In genomic region chr17:55729484-55729883, GRCh38 we compare ENCODE assay signal across 19 cellular contexts. TPM values are rescaled to one million over a fixed set of nuclear protein-coding genes. Genes with fewer than 3 reads are reported as not detected.
DNase-seq lines count a peak whose midpoint lies in the region; ATAC-seq, FAIRE-seq and TF ChIP-seq lines count a peak whose summit lies in the region.
"Had no signal": no experiment of that assay in that cellular context is flagged by ENCODE, and none has a peak within 500 bp of the region (broad histone marks: within the 10 kb centered on the region; RNA-seq: fewer than 3 reads in every experiment).

No MANE protein-coding gene starts in this region.

- no peaks in the 10 kb centered on the region for H3K79me1 ChIP-seq in IMR-90 (ENCODE audit: low read depth in 1 of 2, low read length in 2 of 2)

- H2BK120ac ChIP-seq in IMR-90 (ENCODE audit: low read depth, low read length) = no peak overlapping the region

- no peak for TF ChIP-seq RAD21 in IMR-90 (IDR thresholded peaks at IDR 0.05; ENCODE audit: low read length)

- H2AFZ ChIP-seq in IMR-90 (replicated peaks; ENCODE audit: low read length, poor library complexity) = no peak overlapping the region

- H4K91ac ChIP-seq in IMR-90 (ENCODE audit: insufficient read depth, low read depth, low read length) = no peak overlapping the region

- POLR2A ChIA-PET in IMR-90 (lab: Charles Lee; ENCODE audit: unreplicated experiment) = no interaction called here

- no peak overlapping the region for H2AK9ac ChIP-seq in IMR-90 (replicated peaks; ENCODE audit: low read depth, low read length, poor library complexity)

- no peak overlapping the region for H3K18ac ChIP-seq in IMR-90 (ENCODE audit: low read depth, low read length)

- H3K23ac ChIP-seq in IMR-90 (ENCODE audit: low read depth, low read length) = no peak overlapping the region

- intact Hi-C loops in heart left ventricle (cut with DNase I) = loop anchor here in 1 of 10 donors (10.0 kb wide), 1 partner anchor 305 kb away; the partner anchor contains the start of gene MMD
- intact Hi-C loops in IMR-90 (cut with micrococcal nuclease) = no loop called here
- intact Hi-C loops in lower lobe of right lung (cut with DNase I) = no loop called here

- dilution Hi-C loops in IMR-90 (cut with HindIII; ENCODE audit: low sequenced_read_pairs, unreplicated experiment) = no loop called here

- peaks cover 7% of the 10 kb centered on the region for H3K9me1 ChIP-seq in IMR-90 (ENCODE audit: insufficient read depth, low read length)

- no peaks in the 10 kb centered on the region for H4K20me1 ChIP-seq in IMR-90 (ENCODE audit: insufficient read depth, low read length)

- H3K4me1 ChIP-seq in right atrium auricular region = peaks cover 0 to 70% of the 10 kb centered on the region in 2 donors
- H3K4me1 ChIP-seq in heart left ventricle = peaks cover 0 to 58% (median 31%) of the 10 kb centered on the region in 12 donors
- H3K4me1 ChIP-seq in IMR-90 (ENCODE audit: control insufficient read depth, insufficient read depth, low read length) = peaks cover 25% of the 10 kb centered on the region
- H3K4me1 ChIP-seq in lower lobe of right lung = peaks cover 17% of the 10 kb centered on the region
- peaks cover 59% of the 10 kb centered on the region for H3K4me1 ChIP-seq in stomach smooth muscle (ENCODE audit: control insufficient read depth, insufficient read depth, low read length)
- H3K4me1 ChIP-seq in small intestine (ENCODE audit: control insufficient read depth in 2 of 2, insufficient read depth in 1 of 2, low read depth in 1 of 2, low read length in 1 of 2) = no peaks in the 10 kb centered on the region

- no peak overlapping the region for H3K4me2 ChIP-seq in IMR-90 (ENCODE audit: low read depth, low read length)
- H3K4me2 ChIP-seq: GM23338 had no signal

- CTCF ChIA-PET in IMR-90 (lab: Yijun Ruan, JAX) = interaction anchor here (1.0 to 1.1 kb wide), 2 partner anchors 12 kb away, joined by 3 to 5 read pairs; no protein-coding TSS in a partner anchor

- H3K56ac ChIP-seq in IMR-90 (ENCODE audit: extremely low read depth, insufficient read depth, low read length) = no peak overlapping the region

- ATAC-seq in heart left ventricle (no peak), IMR-90 (ENCODE audit: low read depth) (no peak), lower lobe of right lung (no peak)
- ATAC-seq: GM23338 had no signal

- H4K5ac ChIP-seq in IMR-90 (ENCODE audit: low read depth, low read length) = no peak overlapping the region

- 66 to 90% (median 88%) methylated on average over 1 of the region's 1 CpG for WGBS in heart left ventricle, 4 donors
- WGBS in IMR-90 (ENCODE audit: extremely low coverage in 2 of 2, insufficient read length in 1 of 2), 2 experiments = no CpG with 5 or more reads among the region's 1 CpG
- 62 to 89% (median 67%) methylated on average over 1 of the region's 1 CpG for WGBS in small intestine, 3 donors

- DNase-seq in right atrium auricular region (ENCODE audit: low spot score) (no peak), heart left ventricle (no peak), IMR-90 (no peak), lower lobe of right lung (no peak), D341Med (ENCODE audit: low spot score) (no peak), small intestine (no peak)
- no peak for DNase-seq in activated CD4-positive, alpha-beta T cell treated with anti-CD3 and anti-CD28 coated beads for 1 hour
- DNase-seq: BE2C; CD4-positive, alpha-beta memory T cell; DMS153; DMS79 treated with DMSO at 0.1 percent for 48 hours; EL; H7 had no signal

- no peak overlapping the region for H4K8ac ChIP-seq in IMR-90 (ENCODE audit: low read depth in 2 of 2, low read length in 2 of 2)

- H3K9me3 ChIP-seq in right atrium auricular region (no peaks in the 10 kb centered on the region), heart left ventricle (no peaks in the 10 kb centered on the region), IMR-90 (ENCODE audit: control insufficient read depth, insufficient read depth, low read length) (no peaks in the 10 kb centered on the region), lower lobe of right lung (no peaks in the 10 kb centered on the region), stomach smooth muscle (ENCODE audit: control insufficient read depth in 2 of 2, low read length in 2 of 2) (no peaks in the 10 kb centered on the region), small intestine (ENCODE audit: control insufficient read depth, low read depth) (no peaks in the 10 kb centered on the region)
- H3K9me3 ChIP-seq: BE2C had no signal

- no peak overlapping the region for H2BK5ac ChIP-seq in IMR-90 (ENCODE audit: low read depth, low read length, poor library complexity, severe bottlenecking)

- H3K4ac ChIP-seq in IMR-90 (ENCODE audit: low read depth, low read length) = no peak overlapping the region

- no peak overlapping the region for H2BK20ac ChIP-seq in IMR-90 (ENCODE audit: low read depth, low read length)

- no peak for TF ChIP-seq CTCF in right atrium auricular region (IDR thresholded peaks at IDR 0.05)
- no peak for TF ChIP-seq CTCF in heart left ventricle (IDR thresholded peaks at IDR 0.05)
- no peak for TF ChIP-seq CTCF in IMR-90 (conservative IDR thresholded peaks at IDR 0.05; ENCODE audit: low read depth, low read length)
- TF ChIP-seq CTCF in lower lobe of right lung (IDR thresholded peaks at IDR 0.05) = no peak

- no peak overlapping the region for H3K14ac ChIP-seq in IMR-90 (replicated peaks; ENCODE audit: low read depth, low read length)

- in situ Hi-C loops in IMR-90 (cut with MboI; ENCODE audit: low sequenced_read_pairs) = no loop called here

- BruUV-seq in IMR-90 (replicated peaks; lab: Mats Ljungman, UMichigan) = no TSS peak

- H3K27ac ChIP-seq in right atrium auricular region (peak overlapping the region in 1 of 2 donors; percentile 93), heart left ventricle (peak overlapping the region in 2 of 12 donors; percentile 81 to 86), IMR-90 (ENCODE audit: insufficient read depth, low read length) (no peak overlapping the region), lower lobe of right lung (peak overlapping the region; percentile 87), stomach smooth muscle (ENCODE audit: low read length) (peak overlapping the region; percentile 84), small intestine (ENCODE audit: low read depth in 1 of 2, low read length in 1 of 2) (no peak overlapping the region)

- H2BK15ac ChIP-seq in IMR-90 (ENCODE audit: low read depth, low read length) = no peak overlapping the region

- no peak overlapping the region for H3K9ac ChIP-seq in IMR-90 (ENCODE audit: low read depth, low read length)
- H3K9ac ChIP-seq in stomach smooth muscle (ENCODE audit: low read length in 2 of 2) = no peak overlapping the region

- H2AK5ac ChIP-seq in IMR-90 (ENCODE audit: low read depth, low read length) = no peak overlapping the region

- H3K27me3 ChIP-seq in right atrium auricular region = no peaks in the 10 kb centered on the region
- H3K27me3 ChIP-seq in heart left ventricle = no peaks in the 10 kb centered on the region
- H3K27me3 ChIP-seq in IMR-90 (ENCODE audit: control insufficient read depth, insufficient read depth, low read length) = 0 out of 2 replicates have a peak, but pooled peaks cover 1% of the 10 kb centered on the region
- no peaks in the 10 kb centered on the region for H3K27me3 ChIP-seq in lower lobe of right lung (ENCODE audit: low read depth)
- H3K27me3 ChIP-seq in stomach smooth muscle (ENCODE audit: control insufficient read depth in 1 of 2, insufficient read depth in 2 of 2, low read length in 2 of 2) = no peaks in the 10 kb centered on the region
- peaks cover 0 to 2% of the 10 kb centered on the region in 2 donors for H3K27me3 ChIP-seq in small intestine (ENCODE audit: control insufficient read depth in 2 of 2, insufficient read depth in 2 of 2, low read length in 2 of 2)
- H3K27me3 ChIP-seq: BE2C had no signal

- FAIRE-seq in small intestine (lab: Jason Lieb, UNC) = no peak
- FAIRE-seq: D721Med, G401.6, GM12892 had no signal

- H3K36me3 ChIP-seq in right atrium auricular region (no peaks in the 10 kb centered on the region), heart left ventricle (no peaks in the 10 kb centered on the region), IMR-90 (ENCODE audit: control insufficient read depth, insufficient read depth, low read length) (no peaks in the 10 kb centered on the region), lower lobe of right lung (no peaks in the 10 kb centered on the region), stomach smooth muscle (ENCODE audit: control insufficient read depth in 2 of 2, insufficient read depth in 2 of 2, low read length in 2 of 2) (no peaks in the 10 kb centered on the region), small intestine (ENCODE audit: control insufficient read depth in 2 of 2, insufficient read depth in 2 of 2, low read length in 2 of 2) (no peaks in the 10 kb centered on the region)
- H3K36me3 ChIP-seq: BE2C had no signal

- no peak for TF ChIP-seq POLR2A in heart left ventricle (IDR thresholded peaks at IDR 0.05)
- TF ChIP-seq POLR2A in IMR-90 (IDR thresholded peaks at IDR 0.05; ENCODE audit: low read depth, low read length) = no peak

- peak overlapping the region; percentile 35 to 40 for H3K4me3 ChIP-seq in right atrium auricular region
- H3K4me3 ChIP-seq in heart left ventricle = peak overlapping the region in 2 of 12 donors; percentile 34 to 48
- no peak overlapping the region for H3K4me3 ChIP-seq in IMR-90 (ENCODE audit: insufficient read depth, low read depth, low read length)
- peak overlapping the region; percentile 41 for H3K4me3 ChIP-seq in lower lobe of right lung
- no peak overlapping the region for H3K4me3 ChIP-seq in stomach smooth muscle (ENCODE audit: low read length in 2 of 2)
- no peak overlapping the region for H3K4me3 ChIP-seq in small intestine (ENCODE audit: low read depth in 1 of 2, low read length in 2 of 2)
- H3K4me3 ChIP-seq: GM23338 had no signal

TF ChIP-seq in IMR-90, 13 proteins besides CTCF, POLR2A, EP300 and RAD21:
- TF ChIP-seq MAFK (IDR thresholded peaks at IDR 0.05; ENCODE audit: low read depth, low read length) = peak; percentile 25; the same call in 1 of the 2 replicates
- TF ChIP-seq CEBPB (IDR thresholded peaks at IDR 0.05; ENCODE audit: low read depth, low read length) = no peak

RNA-seq across cellular contexts. Expression of gene TMEM100, which starts 6.8 kb away (rescaled TPM):
- 10 to 100 TPM; 18.0 to 26.1 TPM for total RNA-seq in right atrium auricular region
- total RNA-seq in heart left ventricle = 1 to 10 TPM; 2.3 to 9.3 (median 6.0) TPM
- 1 to 10 TPM; 4.1 to 5.3 TPM for polyA plus RNA-seq in heart left ventricle
- 0.28 and 0.36 TPM in 2 replicates for total RNA-seq in IMR-90 (2012; rRNA removed)
- 0.16 and 0.21 TPM in 2 replicates for polyA plus RNA-seq in IMR-90 (2012; rRNA removed)
- polyA plus RNA-seq in IMR-90 (2012; cell fraction: cytosol; rRNA removed) = 0.10 and 0.18 TPM in 2 replicates
- 0.11 and 0.13 TPM in 2 replicates for polyA plus RNA-seq in IMR-90 (2012; cell fraction: nucleus; rRNA removed; ENCODE audit: low replicate concordance)
- total RNA-seq in lower lobe of right lung = 443 TPM
- polyA plus RNA-seq in small intestine = 10 to 100 TPM in 1 of 3 donors, 1 to 10 TPM in 1, under 1 TPM in 1; 0.45 to 24.0 (median 4.1) TPM
- total RNA-seq: A172; CD4-positive, alpha-beta memory T cell had no signal
- polyA plus RNA-seq: CD4-positive, alpha-beta memory T cell had no signal

RNA-seq across cellular contexts. Expression of gene PCTP, which starts 21.4 kb away (rescaled TPM):
- total RNA-seq in right atrium auricular region (10 to 100 TPM; 15.1 to 27.0 TPM), heart left ventricle (10 to 100 TPM; 14.8 to 22.6 (median 18.6) TPM), IMR-90 (2012; rRNA removed) (12.9 and 18.1 TPM in 2 replicates), lower lobe of right lung (28.1 TPM)
- polyA plus RNA-seq in heart left ventricle (10 to 100 TPM; 11.8 to 21.1 TPM), IMR-90 (2012; rRNA removed) (10.5 and 11.6 TPM in 2 replicates), small intestine (10 to 100 TPM; 22.4 to 33.5 (median 27.1) TPM)
- polyA plus RNA-seq in IMR-90 (2012; cell fraction: cytosol; rRNA removed) = 5.0 and 6.1 TPM in 2 replicates
- polyA plus RNA-seq in IMR-90 (2012; cell fraction: nucleus; rRNA removed; ENCODE audit: low replicate concordance) = 3.1 and 12.3 TPM in 2 replicates

Comparison
In these comparisons a context has a peak if more than half of its experiments do, and no peak if none do; other contexts are left out.
1. H3K27ac ChIP-seq: peak in lower lobe of right lung (single experiment) and stomach smooth muscle (single experiment); none in IMR-90 (single experiment) and small intestine (0 of 2).
2. H3K4me3 ChIP-seq: peak in right atrium auricular region (2 of 2) and lower lobe of right lung (single experiment); none in IMR-90 (single experiment), stomach smooth muscle (0 of 2) and small intestine (0 of 2).
3. RNA of gene TMEM100, which starts 6.8 kb away (total RNA-seq): 443 TPM in lower lobe of right lung (single experiment); 18.0 to 26.1 TPM in right atrium auricular region, 2.3 to 9.3 TPM in heart left ventricle and 0.28 to 0.36 TPM in IMR-90; every median in the first group is over 10 times any median in the second.